8 cellular contexts compared by ENCODE assay signal in genomic region chr4:118981839-118982381, GRCh38.
DNase-seq lines count a peak whose midpoint lies in the region; ATAC-seq and TF ChIP-seq lines count a peak whose summit lies in the region.

No MANE protein-coding gene starts in this region.

- H3K27ac Mint-ChIP-seq in neural crest cell (ENCODE audit: unreplicated experiment) = no peak overlapping the region

- H2AFZ ChIP-seq in fibroblast of lung (ENCODE audit: low read length) = no peak overlapping the region

- intact Hi-C loops in tibial artery (cut with DNase I; ENCODE audit: low total_unique reads) = loop anchor here (5.0 to 10.0 kb wide), 3 partner anchors 60 to 753 kb away; no protein-coding TSS in a partner anchor

- H4K20me1 ChIP-seq in fibroblast of lung (ENCODE audit: control insufficient read depth, extremely low read depth, insufficient read depth, low read length) = no peaks in the 10 kb centered on the region

- no peak overlapping the region for H3K4me3 Mint-ChIP-seq in neural crest cell

- no peaks in the 10 kb centered on the region for H3K79me2 ChIP-seq in fibroblast of lung (ENCODE audit: control insufficient read depth, insufficient read depth, low read length)

- no peak overlapping the region for H3K9ac ChIP-seq in fibroblast of lung (ENCODE audit: insufficient read depth, low read length)

- no peak overlapping the region for H3K27ac ChIP-seq in fibroblast of lung (ENCODE audit: insufficient read depth, low read length)
- peak overlapping the region; percentile 86 for H3K27ac ChIP-seq in tibial artery

- H3K4me3 ChIP-seq in fibroblast of lung (replicated peaks in 1 of 4; ENCODE audit: control extremely low read depth in 1 of 4, insufficient read depth in 1 of 4, low read depth in 3 of 4, low read length in 4 of 4) (no peak overlapping the region), tibial artery (no peak overlapping the region)

- peak overlapping the region; percentile 8 for H3K4me2 ChIP-seq in fibroblast of lung (ENCODE audit: extremely low read depth, insufficient read depth, low read length)

- no peaks in the 10 kb centered on the region for H3K36me3 ChIP-seq in fibroblast of lung (ENCODE audit: control insufficient read depth, insufficient read depth, low read length)
- H3K36me3 ChIP-seq in tibial artery = peaks cover 0 to 3% (median 0%) of the 10 kb centered on the region in 3 donors

- H3K27me3 Mint-ChIP-seq in neural crest cell (ENCODE audit: low read depth) = peaks cover 4% of the 10 kb centered on the region

- ATAC-seq in GM19452 (IDR thresholded peaks at IDR 0.05; ENCODE audit: unreplicated experiment) = peak; percentile 75
- ATAC-seq in HG03469 (IDR thresholded peaks at IDR 0.05; ENCODE audit: unreplicated experiment) = peak; percentile 87

- H3K4me1 Mint-ChIP-seq in neural crest cell = no peaks in the 10 kb centered on the region

- DNase-seq in DMS 273 treated with DMSO at 0.1 percent for 48 hours (lab: John Stamatoyannopoulos, UW) (peak; percentile 6), NOMO-1 treated with dmso at 0.1 percent for 144 hours (lab: John Stamatoyannopoulos, UW; ENCODE audit: unreplicated experiment) (peak; percentile 13), activated T-cell treated with anti-CD3 and anti-CD28 coated beads for 24 hours (ENCODE audit: low read depth) (peak; percentile 37), fibroblast of lung (ENCODE audit: low read depth in 2 of 2) (peak; percentile 86 to 96), neural crest cell (ENCODE audit: low read depth, low spot score) (peak; percentile 60), tibial artery (peak in 1 of 2 donors; percentile 67)

- H3K9me3 ChIP-seq in fibroblast of lung (ENCODE audit: control insufficient read depth, insufficient read depth, low read depth, low read length) (no peaks in the 10 kb centered on the region), tibial artery (no peaks in the 10 kb centered on the region)

- H3K9me3 Mint-ChIP-seq in neural crest cell = no peaks in the 10 kb centered on the region

- H3K36me3 Mint-ChIP-seq in neural crest cell (ENCODE audit: low read depth) = no peaks in the 10 kb centered on the region

- TF ChIP-seq CTCF in fibroblast of lung (conservative IDR thresholded peaks at IDR 0.05 in 1 of 2, IDR thresholded peaks at IDR 0.05 in 1 of 2; ENCODE audit: low read depth in 1 of 2, low read length in 2 of 2) (peak; percentile 73 to 77), neural crest cell (conservative IDR thresholded peaks at IDR 0.05) (peak; percentile 87), tibial artery (IDR thresholded peaks at IDR 0.05) (peak; percentile 80 to 81)

- no peaks in the 10 kb centered on the region for H3K27me3 ChIP-seq in fibroblast of lung (ENCODE audit: control insufficient read depth, insufficient read depth, low read length)
- no peaks in the 10 kb centered on the region for H3K27me3 ChIP-seq in tibial artery

- H3K4me1 ChIP-seq in fibroblast of lung (ENCODE audit: control insufficient read depth, extremely low read depth, insufficient read depth, low read length) (peaks cover 10% of the 10 kb centered on the region), tibial artery (peaks cover 0 to 96% (median 50%) of the 10 kb centered on the region in 4 donors)
